Comparison of ENCODE assay signal across 8 cellular contexts in the genomic region with DNA sequence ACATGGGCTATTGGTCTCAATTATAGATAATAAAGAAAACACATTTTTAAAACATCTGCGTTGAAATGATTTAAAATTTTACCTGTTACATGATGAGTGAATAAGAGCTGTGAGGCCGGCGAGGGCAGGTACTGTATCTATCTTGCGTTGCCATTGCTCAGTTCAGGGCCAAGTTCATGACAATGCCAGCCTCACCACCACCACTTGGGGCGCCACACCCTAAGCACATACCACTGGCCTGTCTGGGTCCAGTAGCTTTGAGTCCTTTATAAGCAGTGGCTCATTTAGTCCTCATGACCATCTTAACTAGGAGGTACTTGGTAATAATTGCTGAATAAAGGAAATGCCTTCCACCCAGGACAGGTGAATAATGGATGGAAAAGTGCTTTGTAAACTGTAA. TPM values are rescaled to one million over a fixed set of nuclear protein-coding genes. Genes with fewer than 3 reads are reported as not detected.
A peak's percentile ranks its signal among the peaks of the same experiment; 100 is the strongest.
DNase-seq lines count a peak whose midpoint lies in the region; ATAC-seq and TF ChIP-seq lines count a peak whose summit lies in the region.

No MANE protein-coding gene starts in this region.

- WGBS in mesenchymal stem cell, result 85% methylated on average over 4 of the region's 5 CpGs

- H2BK120ac ChIP-seq in mesenchymal stem cell (ENCODE audit: low read depth, low read length), result no peak overlapping the region

- TF ChIP-seq CTCF in ascending aorta (IDR thresholded peaks at IDR 0.05), result peak in 2 of 3 experiments; percentile 9 to 25
- no peak for TF ChIP-seq CTCF in omental fat pad (IDR thresholded peaks at IDR 0.05)

- H4K91ac ChIP-seq in mesenchymal stem cell (ENCODE audit: low read length), result peak overlapping the region; percentile 18

- DNase-seq in stimulated activated CD4-positive, alpha-beta T cell treated with anti-CD3 and anti-CD28 coated beads, Interleukin-15, amount 100 ng/mL, for 24 hours, result peak; percentile 55
- DNase-seq in stimulated activated CD4-positive, alpha-beta T cell treated with anti-CD3 and anti-CD28 coated beads, Interleukin-12 subunit alpha, Interleukin-12 subunit beta, amount 100 ng/mL, for 4 hours, result no peak
- DNase-seq in NCI-H82 (lab: John Stamatoyannopoulos, UW) (peak; percentile 74), ascending aorta (ENCODE audit: low spot score in 2 of 2) (no peak), mesenchymal stem cell (no peak), omental fat pad (ENCODE audit: low spot score) (no peak)
- DNase-seq in activated CD4-positive, CD25-positive, alpha-beta regulatory T cell (lab: John Stamatoyannopoulos, UW), result no peak

- no peak overlapping the region for H3K9ac ChIP-seq in mesenchymal stem cell (ENCODE audit: low read length)

- H3K27ac ChIP-seq in ascending aorta, result no peak overlapping the region
- no peak overlapping the region for H3K27ac ChIP-seq in mesenchymal stem cell (ENCODE audit: low read length, poor library complexity, severe bottlenecking)

- intact Hi-C loops in ascending aorta (cut with DNase I), result loop anchor here (2.0 kb wide), 1 partner anchor 31 kb away; no protein-coding TSS in a partner anchor

- no peaks in the 10 kb centered on the region for H3K36me3 ChIP-seq in ascending aorta
- H3K36me3 ChIP-seq in mesenchymal stem cell (ENCODE audit: control insufficient read depth in 1 of 2, insufficient read depth in 2 of 2, low read depth in 1 of 2, low read length in 2 of 2), result no peaks in the 10 kb centered on the region

- H3K18ac ChIP-seq in mesenchymal stem cell (ENCODE audit: low read depth in 1 of 2, low read length in 2 of 2), result no peak overlapping the region

- no peak overlapping the region for H3K4ac ChIP-seq in mesenchymal stem cell (ENCODE audit: low read depth in 1 of 2, low read length in 2 of 2)

- H3K79me1 ChIP-seq in mesenchymal stem cell (replicated peaks; ENCODE audit: low read length, poor library complexity, severe bottlenecking), result no peaks in the 10 kb centered on the region

- no peaks in the 10 kb centered on the region for H3K27me3 ChIP-seq in ascending aorta
- no peaks in the 10 kb centered on the region for H3K27me3 ChIP-seq in mesenchymal stem cell (ENCODE audit: control insufficient read depth in 1 of 2, insufficient read depth in 1 of 2, low read length in 2 of 2)

- H2BK12ac ChIP-seq in mesenchymal stem cell (ENCODE audit: low read length in 2 of 2), result peak overlapping the region in 1 of 2 experiments; percentile 87

- no peak overlapping the region for H3K23ac ChIP-seq in mesenchymal stem cell (ENCODE audit: low read length in 2 of 2)

- H3K4me1 ChIP-seq in ascending aorta (peaks cover 0 to 13% of the 10 kb centered on the region in 2 donors), mesenchymal stem cell (ENCODE audit: control insufficient read depth, insufficient read depth, low read depth, low read length) (peaks cover 13% of the 10 kb centered on the region)

- no peak overlapping the region for H3K4me2 ChIP-seq in mesenchymal stem cell (ENCODE audit: low read length, poor library complexity, severe bottlenecking)

- H2BK5ac ChIP-seq in mesenchymal stem cell (ENCODE audit: low read depth, low read length, poor library complexity, severe bottlenecking), result no peak overlapping the region

- H2AFZ ChIP-seq in mesenchymal stem cell (ENCODE audit: low read depth, low read length), result no peak overlapping the region

- H3K4me3 ChIP-seq in ascending aorta, result no peak overlapping the region
- H3K4me3 ChIP-seq in mesenchymal stem cell (ENCODE audit: insufficient read depth in 1 of 2, low read depth in 1 of 2, low read length in 2 of 2), result no peak overlapping the region

- H3K14ac ChIP-seq in mesenchymal stem cell (ENCODE audit: low read length in 2 of 2), result no peak overlapping the region

- H2AK5ac ChIP-seq in mesenchymal stem cell (ENCODE audit: low read length, severe bottlenecking), result peak overlapping the region; percentile 33

- H3K9me3 ChIP-seq in ascending aorta (no peaks in the 10 kb centered on the region), mesenchymal stem cell (ENCODE audit: control insufficient read depth, low read length) (no peaks in the 10 kb centered on the region)

- ATAC-seq in HG03520 (IDR thresholded peaks at IDR 0.05; ENCODE audit: unreplicated experiment) (no peak), omental fat pad (ENCODE audit: low FRiP score) (no peak)

- no peak overlapping the region for H2BK15ac ChIP-seq in mesenchymal stem cell (ENCODE audit: low read depth, poor library complexity, severe bottlenecking)

- H4K8ac ChIP-seq in mesenchymal stem cell (ENCODE audit: low read length), result no peak overlapping the region

RNA-seq across cellular contexts. Expression of a gene that starts 14.5 kb away (rescaled TPM):
- not detected for total RNA-seq in ascending aorta
- not detected for polyA plus RNA-seq in mesenchymal stem cell (2013, experiment 1 of 2)
- polyA plus RNA-seq in mesenchymal stem cell (2013, experiment 2 of 2), result not detected
- under 1 TPM in 1 of 4 donors, not detected in 3; 0.44 TPM for total RNA-seq in omental fat pad

RNA-seq across cellular contexts. Expression of a gene that starts 16.6 kb away (rescaled TPM):
- total RNA-seq in ascending aorta (6.4 TPM), omental fat pad (100 to 1,000 TPM in 1 of 4 donors, 10 to 100 TPM in 3; 53.8 to 104 (median 75.1) TPM)
- 17.2 TPM for polyA plus RNA-seq in mesenchymal stem cell (2013, experiment 1 of 2)
- 17.2 TPM for polyA plus RNA-seq in mesenchymal stem cell (2013, experiment 2 of 2)

Comparison
In these comparisons a context has a peak if more than half of its experiments do, and no peak if none do; other contexts are left out.
1. DNase-seq: peak in stimulated activated CD4-positive, alpha-beta T cell treated with anti-CD3 and anti-CD28 coated beads, Interleukin-15, amount 100 ng/mL, for 24 hours (single experiment) and NCI-H82 (single experiment); none in stimulated activated CD4-positive, alpha-beta T cell treated with anti-CD3 and anti-CD28 coated beads, Interleukin-12 subunit alpha, Interleukin-12 subunit beta, amount 100 ng/mL, for 4 hours (single experiment), ascending aorta (0 of 2), mesenchymal stem cell (single experiment), omental fat pad (single experiment) and activated CD4-positive, CD25-positive, alpha-beta regulatory T cell (0 of 4).
2. CTCF ChIP-seq: peak in ascending aorta (2 of 3); none in omental fat pad (0 of 3).